In the genomic region with DNA sequence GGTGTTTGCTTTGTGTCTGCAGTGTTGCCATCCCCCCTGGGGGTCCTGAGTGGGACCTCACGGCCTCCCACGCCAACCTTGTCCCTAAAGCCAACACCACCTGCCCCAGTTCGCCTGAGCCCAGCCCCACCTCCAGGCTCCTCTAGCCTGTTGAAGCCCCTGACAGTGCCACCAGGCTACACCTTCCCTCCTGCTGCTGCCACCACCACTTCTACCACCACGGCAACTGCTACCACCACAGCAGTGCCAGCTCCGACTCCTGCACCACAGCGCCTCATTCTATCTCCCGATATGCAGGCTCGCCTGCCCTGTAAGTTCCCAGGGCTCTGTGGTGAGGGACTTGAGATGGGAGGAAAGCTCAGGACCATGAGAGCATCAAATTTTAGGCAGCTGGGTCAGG, we compare ENCODE assay signal across 1 cellular context.
TF ChIP-seq lines count a peak whose summit lies in the region.

No MANE protein-coding gene starts in this region.

TF ChIP-seq in K562, 482 proteins besides CTCF, POLR2A, EP300 and RAD21:
- peak; percentile 44 for TF ChIP-seq RBFOX2 (IDR thresholded peaks at IDR 0.05; ENCODE audit: low read depth, low read length)
- TF ChIP-seq PCBP1 (IDR thresholded peaks at IDR 0.05; ENCODE audit: low read depth, low read length, poor library complexity, severe bottlenecking), result no peak
- TF ChIP-seq HNRNPLL (IDR thresholded peaks at IDR 0.05; ENCODE audit: low read depth, low read length, poor library complexity, severe bottlenecking), result no peak
- TF ChIP-seq ZNF740 (CRISPR knock-in tag; IDR thresholded peaks at IDR 0.05), result no peak
- no peak for TF ChIP-seq ZNF740 (tag; IDR thresholded peaks at IDR 0.05)
